ENCODE assay signal across 2 cellular contexts in the genomic region with DNA sequence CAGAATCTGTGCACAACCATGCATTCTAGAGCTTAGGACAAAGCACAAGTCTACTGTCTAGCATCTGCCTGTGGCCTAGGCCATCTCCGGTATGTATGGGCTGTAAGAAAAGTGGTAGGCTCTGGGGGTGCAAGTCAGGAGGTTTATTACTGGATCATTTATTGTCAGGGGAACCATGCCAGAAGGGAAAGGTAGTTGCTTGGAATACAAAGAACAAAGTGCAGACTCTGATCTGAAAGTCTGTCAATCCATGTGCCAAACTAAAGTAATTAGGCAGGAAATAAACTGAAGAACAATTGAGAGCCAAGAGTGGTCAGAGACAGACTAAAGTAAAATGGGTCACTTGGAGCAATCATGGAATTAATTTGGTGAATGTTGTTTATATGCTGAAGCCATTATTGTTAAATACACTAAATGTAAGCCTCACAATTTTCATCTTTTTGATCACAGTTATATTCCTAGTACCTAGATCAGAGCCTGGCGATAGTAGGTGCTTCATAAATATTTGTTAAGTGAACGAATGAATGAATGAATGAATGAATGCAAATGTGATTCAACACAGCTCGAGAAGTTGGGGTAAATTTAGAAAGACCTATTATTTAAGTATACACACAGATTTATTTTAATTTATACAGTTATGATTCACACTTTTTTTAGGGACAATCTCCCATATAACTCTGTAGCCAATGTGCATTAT.
A peak's percentile ranks its signal among the peaks of the same experiment; 100 is the strongest.
TF ChIP-seq lines count a peak whose summit lies in the region.

No MANE protein-coding gene starts in this region.

TF ChIP-seq in GM23338, 12 proteins besides CTCF, POLR2A, EP300 and RAD21:
- TF ChIP-seq ZNF331 (CRISPR knock-in tag; IDR thresholded peaks at IDR 0.05; ENCODE audit: low read depth) (no peak), STAT1 (IDR thresholded peaks at IDR 0.05; ENCODE audit: unreplicated experiment) (no peak)
- TF ChIP-seq, protein P1, sequence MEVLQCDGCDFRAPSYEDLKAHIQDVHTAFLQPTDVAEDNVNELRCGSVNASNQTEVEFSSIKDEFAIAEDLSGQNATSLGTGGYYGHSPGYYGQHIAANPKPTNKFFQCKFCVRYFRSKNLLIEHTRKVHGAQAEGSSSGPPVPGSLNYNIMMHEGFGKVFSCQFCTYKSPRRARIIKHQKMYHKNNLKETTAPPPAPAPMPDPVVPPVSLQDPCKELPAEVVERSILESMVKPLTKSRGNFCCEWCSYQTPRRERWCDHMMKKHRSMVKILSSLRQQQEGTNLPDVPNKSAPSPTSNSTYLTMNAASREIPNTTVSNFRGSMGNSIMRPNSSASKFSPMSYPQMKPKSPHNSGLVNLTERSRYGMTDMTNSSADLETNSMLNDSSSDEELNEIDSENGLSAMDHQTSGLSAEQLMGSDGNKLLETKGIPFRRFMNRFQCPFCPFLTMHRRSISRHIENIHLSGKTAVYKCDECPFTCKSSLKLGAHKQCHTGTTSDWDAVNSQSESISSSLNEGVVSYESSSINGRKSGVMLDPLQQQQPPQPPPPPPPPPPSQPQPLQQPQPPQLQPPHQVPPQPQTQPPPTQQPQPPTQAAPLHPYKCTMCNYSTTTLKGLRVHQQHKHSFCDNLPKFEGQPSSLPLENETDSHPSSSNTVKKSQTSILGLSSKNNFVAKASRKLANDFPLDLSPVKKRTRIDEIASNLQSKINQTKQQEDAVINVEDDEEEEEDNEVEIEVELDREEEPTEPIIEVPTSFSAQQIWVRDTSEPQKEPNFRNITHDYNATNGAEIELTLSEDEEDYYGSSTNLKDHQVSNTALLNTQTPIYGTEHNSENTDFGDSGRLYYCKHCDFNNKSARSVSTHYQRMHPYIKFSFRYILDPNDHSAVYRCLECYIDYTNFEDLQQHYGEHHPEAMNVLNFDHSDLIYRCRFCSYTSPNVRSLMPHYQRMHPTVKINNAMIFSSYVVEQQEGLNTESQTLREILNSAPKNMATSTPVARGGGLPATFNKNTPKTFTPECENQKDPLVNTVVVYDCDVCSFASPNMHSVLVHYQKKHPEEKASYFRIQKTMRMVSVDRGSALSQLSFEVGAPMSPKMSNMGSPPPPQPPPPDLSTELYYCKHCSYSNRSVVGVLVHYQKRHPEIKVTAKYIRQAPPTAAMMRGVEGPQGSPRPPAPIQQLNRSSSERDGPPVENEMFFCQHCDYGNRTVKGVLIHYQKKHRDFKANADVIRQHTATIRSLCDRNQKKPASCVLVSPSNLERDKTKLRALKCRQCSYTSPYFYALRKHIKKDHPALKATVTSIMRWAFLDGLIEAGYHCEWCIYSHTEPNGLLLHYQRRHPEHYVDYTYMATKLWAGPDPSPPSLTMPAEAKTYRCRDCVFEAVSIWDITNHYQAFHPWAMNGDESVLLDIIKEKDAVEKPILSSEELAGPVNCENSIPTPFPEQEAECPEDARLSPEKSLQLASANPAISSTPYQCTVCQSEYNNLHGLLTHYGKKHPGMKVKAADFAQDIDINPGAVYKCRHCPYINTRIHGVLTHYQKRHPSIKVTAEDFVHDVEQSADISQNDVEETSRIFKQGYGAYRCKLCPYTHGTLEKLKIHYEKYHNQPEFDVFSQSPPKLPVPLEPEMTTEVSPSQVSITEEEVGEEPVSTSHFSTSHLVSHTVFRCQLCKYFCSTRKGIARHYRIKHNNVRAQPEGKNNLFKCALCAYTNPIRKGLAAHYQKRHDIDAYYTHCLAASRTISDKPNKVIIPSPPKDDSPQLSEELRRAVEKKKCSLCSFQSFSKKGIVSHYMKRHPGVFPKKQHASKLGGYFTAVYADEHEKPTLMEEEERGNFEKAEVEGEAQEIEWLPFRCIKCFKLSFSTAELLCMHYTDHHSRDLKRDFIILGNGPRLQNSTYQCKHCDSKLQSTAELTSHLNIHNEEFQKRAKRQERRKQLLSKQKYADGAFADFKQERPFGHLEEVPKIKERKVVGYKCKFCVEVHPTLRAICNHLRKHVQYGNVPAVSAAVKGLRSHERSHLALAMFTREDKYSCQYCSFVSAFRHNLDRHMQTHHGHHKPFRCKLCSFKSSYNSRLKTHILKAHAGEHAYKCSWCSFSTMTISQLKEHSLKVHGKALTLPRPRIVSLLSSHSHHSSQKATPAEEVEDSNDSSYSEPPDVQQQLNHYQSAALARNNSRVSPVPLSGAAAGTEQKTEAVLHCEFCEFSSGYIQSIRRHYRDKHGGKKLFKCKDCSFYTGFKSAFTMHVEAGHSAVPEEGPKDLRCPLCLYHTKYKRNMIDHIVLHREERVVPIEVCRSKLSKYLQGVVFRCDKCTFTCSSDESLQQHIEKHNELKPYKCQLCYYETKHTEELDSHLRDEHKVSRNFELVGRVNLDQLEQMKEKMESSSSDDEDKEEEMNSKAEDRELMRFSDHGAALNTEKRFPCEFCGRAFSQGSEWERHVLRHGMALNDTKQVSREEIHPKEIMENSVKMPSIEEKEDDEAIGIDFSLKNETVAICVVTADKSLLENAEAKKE (CRISPR knock-in tag; IDR thresholded peaks at IDR 0.05), result no peak
- TF ChIP-seq, protein P2, sequence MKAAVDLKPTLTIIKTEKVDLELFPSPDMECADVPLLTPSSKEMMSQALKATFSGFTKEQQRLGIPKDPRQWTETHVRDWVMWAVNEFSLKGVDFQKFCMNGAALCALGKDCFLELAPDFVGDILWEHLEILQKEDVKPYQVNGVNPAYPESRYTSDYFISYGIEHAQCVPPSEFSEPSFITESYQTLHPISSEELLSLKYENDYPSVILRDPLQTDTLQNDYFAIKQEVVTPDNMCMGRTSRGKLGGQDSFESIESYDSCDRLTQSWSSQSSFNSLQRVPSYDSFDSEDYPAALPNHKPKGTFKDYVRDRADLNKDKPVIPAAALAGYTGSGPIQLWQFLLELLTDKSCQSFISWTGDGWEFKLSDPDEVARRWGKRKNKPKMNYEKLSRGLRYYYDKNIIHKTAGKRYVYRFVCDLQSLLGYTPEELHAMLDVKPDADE (IDR thresholded peaks at IDR 0.05), result no peak
TF ChIP-seq in GM23338: peak in this region for 0.

TF ChIP-seq in HepG2, 621 proteins besides CTCF, POLR2A, EP300 and RAD21 (continues in another document):
- TF ChIP-seq, protein P3, sequence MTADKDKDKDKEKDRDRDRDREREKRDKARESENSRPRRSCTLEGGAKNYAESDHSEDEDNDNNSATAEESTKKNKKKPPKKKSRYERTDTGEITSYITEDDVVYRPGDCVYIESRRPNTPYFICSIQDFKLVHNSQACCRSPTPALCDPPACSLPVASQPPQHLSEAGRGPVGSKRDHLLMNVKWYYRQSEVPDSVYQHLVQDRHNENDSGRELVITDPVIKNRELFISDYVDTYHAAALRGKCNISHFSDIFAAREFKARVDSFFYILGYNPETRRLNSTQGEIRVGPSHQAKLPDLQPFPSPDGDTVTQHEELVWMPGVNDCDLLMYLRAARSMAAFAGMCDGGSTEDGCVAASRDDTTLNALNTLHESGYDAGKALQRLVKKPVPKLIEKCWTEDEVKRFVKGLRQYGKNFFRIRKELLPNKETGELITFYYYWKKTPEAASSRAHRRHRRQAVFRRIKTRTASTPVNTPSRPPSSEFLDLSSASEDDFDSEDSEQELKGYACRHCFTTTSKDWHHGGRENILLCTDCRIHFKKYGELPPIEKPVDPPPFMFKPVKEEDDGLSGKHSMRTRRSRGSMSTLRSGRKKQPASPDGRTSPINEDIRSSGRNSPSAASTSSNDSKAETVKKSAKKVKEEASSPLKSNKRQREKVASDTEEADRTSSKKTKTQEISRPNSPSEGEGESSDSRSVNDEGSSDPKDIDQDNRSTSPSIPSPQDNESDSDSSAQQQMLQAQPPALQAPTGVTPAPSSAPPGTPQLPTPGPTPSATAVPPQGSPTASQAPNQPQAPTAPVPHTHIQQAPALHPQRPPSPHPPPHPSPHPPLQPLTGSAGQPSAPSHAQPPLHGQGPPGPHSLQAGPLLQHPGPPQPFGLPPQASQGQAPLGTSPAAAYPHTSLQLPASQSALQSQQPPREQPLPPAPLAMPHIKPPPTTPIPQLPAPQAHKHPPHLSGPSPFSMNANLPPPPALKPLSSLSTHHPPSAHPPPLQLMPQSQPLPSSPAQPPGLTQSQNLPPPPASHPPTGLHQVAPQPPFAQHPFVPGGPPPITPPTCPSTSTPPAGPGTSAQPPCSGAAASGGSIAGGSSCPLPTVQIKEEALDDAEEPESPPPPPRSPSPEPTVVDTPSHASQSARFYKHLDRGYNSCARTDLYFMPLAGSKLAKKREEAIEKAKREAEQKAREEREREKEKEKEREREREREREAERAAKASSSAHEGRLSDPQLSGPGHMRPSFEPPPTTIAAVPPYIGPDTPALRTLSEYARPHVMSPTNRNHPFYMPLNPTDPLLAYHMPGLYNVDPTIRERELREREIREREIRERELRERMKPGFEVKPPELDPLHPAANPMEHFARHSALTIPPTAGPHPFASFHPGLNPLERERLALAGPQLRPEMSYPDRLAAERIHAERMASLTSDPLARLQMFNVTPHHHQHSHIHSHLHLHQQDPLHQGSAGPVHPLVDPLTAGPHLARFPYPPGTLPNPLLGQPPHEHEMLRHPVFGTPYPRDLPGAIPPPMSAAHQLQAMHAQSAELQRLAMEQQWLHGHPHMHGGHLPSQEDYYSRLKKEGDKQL (CRISPR knock-in tag; IDR thresholded peaks at IDR 0.05; ENCODE audit: low read depth), result no peak
- TF ChIP-seq, protein P4, sequence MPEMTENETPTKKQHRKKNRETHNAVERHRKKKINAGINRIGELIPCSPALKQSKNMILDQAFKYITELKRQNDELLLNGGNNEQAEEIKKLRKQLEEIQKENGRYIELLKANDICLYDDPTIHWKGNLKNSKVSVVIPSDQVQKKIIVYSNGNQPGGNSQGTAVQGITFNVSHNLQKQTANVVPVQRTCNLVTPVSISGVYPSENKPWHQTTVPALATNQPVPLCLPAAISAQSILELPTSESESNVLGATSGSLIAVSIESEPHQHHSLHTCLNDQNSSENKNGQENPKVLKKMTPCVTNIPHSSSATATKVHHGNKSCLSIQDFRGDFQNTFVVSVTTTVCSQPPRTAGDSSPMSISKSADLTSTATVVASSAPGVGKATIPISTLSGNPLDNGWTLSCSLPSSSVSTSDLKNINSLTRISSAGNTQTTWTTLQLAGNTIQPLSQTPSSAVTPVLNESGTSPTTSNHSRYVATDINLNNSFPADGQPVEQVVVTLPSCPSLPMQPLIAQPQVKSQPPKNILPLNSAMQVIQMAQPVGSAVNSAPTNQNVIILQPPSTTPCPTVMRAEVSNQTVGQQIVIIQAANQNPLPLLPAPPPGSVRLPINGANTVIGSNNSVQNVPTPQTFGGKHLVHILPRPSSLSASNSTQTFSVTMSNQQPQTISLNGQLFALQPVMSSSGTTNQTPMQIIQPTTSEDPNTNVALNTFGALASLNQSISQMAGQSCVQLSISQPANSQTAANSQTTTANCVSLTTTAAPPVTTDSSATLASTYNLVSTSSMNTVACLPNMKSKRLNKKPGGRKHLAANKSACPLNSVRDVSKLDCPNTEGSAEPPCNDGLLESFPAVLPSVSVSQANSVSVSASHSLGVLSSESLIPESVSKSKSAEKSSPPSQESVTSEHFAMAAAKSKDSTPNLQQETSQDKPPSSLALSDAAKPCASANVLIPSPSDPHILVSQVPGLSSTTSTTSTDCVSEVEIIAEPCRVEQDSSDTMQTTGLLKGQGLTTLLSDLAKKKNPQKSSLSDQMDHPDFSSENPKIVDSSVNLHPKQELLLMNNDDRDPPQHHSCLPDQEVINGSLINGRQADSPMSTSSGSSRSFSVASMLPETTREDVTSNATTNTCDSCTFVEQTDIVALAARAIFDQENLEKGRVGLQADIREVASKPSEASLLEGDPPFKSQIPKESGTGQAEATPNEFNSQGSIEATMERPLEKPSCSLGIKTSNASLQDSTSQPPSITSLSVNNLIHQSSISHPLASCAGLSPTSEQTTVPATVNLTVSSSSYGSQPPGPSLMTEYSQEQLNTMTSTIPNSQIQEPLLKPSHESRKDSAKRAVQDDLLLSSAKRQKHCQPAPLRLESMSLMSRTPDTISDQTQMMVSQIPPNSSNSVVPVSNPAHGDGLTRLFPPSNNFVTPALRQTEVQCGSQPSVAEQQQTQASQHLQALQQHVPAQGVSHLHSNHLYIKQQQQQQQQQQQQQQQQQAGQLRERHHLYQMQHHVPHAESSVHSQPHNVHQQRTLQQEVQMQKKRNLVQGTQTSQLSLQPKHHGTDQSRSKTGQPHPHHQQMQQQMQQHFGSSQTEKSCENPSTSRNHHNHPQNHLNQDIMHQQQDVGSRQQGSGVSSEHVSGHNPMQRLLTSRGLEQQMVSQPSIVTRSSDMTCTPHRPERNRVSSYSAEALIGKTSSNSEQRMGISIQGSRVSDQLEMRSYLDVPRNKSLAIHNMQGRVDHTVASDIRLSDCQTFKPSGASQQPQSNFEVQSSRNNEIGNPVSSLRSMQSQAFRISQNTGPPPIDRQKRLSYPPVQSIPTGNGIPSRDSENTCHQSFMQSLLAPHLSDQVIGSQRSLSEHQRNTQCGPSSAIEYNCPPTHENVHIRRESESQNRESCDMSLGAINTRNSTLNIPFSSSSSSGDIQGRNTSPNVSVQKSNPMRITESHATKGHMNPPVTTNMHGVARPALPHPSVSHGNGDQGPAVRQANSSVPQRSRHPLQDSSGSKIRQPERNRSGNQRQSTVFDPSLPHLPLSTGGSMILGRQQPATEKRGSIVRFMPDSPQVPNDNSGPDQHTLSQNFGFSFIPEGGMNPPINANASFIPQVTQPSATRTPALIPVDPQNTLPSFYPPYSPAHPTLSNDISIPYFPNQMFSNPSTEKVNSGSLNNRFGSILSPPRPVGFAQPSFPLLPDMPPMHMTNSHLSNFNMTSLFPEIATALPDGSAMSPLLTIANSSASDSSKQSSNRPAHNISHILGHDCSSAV (CRISPR knock-in tag; IDR thresholded peaks at IDR 0.05; ENCODE audit: borderline replicate concordance), result 0 out of 2 replicates have a peak, but pooled peaks have one; percentile 21
- peak; percentile 22; the same call in 1 of the 2 replicates for TF ChIP-seq ZFX (CRISPR knock-in tag; IDR thresholded peaks at IDR 0.05; ENCODE audit: low read depth)
- TF ChIP-seq, protein P5, sequence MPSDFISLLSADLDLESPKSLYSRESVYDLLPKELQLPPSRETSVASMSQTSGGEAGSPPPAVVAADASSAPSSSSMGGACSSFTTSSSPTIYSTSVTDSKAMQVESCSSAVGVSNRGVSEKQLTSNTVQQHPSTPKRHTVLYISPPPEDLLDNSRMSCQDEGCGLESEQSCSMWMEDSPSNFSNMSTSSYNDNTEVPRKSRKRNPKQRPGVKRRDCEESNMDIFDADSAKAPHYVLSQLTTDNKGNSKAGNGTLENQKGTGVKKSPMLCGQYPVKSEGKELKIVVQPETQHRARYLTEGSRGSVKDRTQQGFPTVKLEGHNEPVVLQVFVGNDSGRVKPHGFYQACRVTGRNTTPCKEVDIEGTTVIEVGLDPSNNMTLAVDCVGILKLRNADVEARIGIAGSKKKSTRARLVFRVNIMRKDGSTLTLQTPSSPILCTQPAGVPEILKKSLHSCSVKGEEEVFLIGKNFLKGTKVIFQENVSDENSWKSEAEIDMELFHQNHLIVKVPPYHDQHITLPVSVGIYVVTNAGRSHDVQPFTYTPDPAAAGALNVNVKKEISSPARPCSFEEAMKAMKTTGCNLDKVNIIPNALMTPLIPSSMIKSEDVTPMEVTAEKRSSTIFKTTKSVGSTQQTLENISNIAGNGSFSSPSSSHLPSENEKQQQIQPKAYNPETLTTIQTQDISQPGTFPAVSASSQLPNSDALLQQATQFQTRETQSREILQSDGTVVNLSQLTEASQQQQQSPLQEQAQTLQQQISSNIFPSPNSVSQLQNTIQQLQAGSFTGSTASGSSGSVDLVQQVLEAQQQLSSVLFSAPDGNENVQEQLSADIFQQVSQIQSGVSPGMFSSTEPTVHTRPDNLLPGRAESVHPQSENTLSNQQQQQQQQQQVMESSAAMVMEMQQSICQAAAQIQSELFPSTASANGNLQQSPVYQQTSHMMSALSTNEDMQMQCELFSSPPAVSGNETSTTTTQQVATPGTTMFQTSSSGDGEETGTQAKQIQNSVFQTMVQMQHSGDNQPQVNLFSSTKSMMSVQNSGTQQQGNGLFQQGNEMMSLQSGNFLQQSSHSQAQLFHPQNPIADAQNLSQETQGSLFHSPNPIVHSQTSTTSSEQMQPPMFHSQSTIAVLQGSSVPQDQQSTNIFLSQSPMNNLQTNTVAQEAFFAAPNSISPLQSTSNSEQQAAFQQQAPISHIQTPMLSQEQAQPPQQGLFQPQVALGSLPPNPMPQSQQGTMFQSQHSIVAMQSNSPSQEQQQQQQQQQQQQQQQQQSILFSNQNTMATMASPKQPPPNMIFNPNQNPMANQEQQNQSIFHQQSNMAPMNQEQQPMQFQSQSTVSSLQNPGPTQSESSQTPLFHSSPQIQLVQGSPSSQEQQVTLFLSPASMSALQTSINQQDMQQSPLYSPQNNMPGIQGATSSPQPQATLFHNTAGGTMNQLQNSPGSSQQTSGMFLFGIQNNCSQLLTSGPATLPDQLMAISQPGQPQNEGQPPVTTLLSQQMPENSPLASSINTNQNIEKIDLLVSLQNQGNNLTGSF (CRISPR knock-in tag; IDR thresholded peaks at IDR 0.05), result no peak
- no peak for TF ChIP-seq ZNF530 (CRISPR knock-in tag; IDR thresholded peaks at IDR 0.05; ENCODE audit: low read depth)
- TF ChIP-seq ZNF430 (CRISPR knock-in tag; IDR thresholded peaks at IDR 0.05), result no peak
- no peak for TF ChIP-seq NR2C2 (CRISPR knock-in tag; IDR thresholded peaks at IDR 0.05; ENCODE audit: borderline replicate concordance)
